Comparison of ENCODE assay signal across 10 cellular contexts in the genomic region with DNA sequence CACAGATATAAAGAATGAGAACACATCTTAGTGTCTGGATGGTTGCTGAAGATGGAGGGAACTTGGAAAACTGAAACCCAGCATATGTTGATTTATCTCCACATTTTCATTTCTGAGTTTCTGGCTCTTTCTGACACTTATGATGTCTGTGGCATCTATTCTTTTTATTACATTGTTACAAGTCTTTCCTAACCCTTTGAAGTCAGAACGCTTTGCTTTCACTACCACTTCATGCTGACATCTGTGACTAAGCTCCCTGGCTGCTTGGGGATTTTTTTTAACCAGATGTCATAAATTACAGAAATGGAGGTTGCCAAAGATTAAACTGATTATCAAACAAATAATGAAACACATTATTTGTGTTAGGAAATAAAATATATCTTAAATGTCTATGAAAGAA.
DNase-seq lines count a peak whose midpoint lies in the region; ATAC-seq, FAIRE-seq and TF ChIP-seq lines count a peak whose summit lies in the region.
"Had no signal": no experiment of that assay in that cellular context is flagged by ENCODE, and none has a peak within 500 bp of the region (broad histone marks: within the 10 kb centered on the region; RNA-seq: fewer than 3 reads in every experiment).

No MANE protein-coding gene starts in this region.

- no peaks in the 10 kb centered on the region for H3K79me2 ChIP-seq in astrocyte (ENCODE audit: insufficient read depth, low read length)

- no peak overlapping the region for H3K4me3 ChIP-seq in astrocyte (ENCODE audit: insufficient read depth, low read depth, low read length)
- H3K4me3 ChIP-seq in skeletal muscle satellite cell (ENCODE audit: low read length): no peak overlapping the region

- H3K9ac ChIP-seq in astrocyte (ENCODE audit: low read length) (peak overlapping the region; percentile 24), skeletal muscle satellite cell (ENCODE audit: low read depth, low read length) (peak overlapping the region; percentile 8)

- peak overlapping the region; percentile 35 for H3K27ac ChIP-seq in astrocyte (ENCODE audit: low read depth, low read length)
- H3K27ac ChIP-seq: 22Rv1 had no signal

- DNase-seq in DMS53 (lab: John Stamatoyannopoulos, UW) (peak; percentile 28), DMS53 treated with DMSO at 0.1 percent for 48 hours (lab: John Stamatoyannopoulos, UW; ENCODE audit: unreplicated experiment) (no peak), astrocyte (ENCODE audit: low read depth) (peak; percentile 88), globus pallidus (ENCODE audit: low spot score) (no peak), hippocampal formation (lab: John Stamatoyannopoulos, UW) (no peak)
- DNase-seq in activated CD8-positive, alpha-beta memory T cell treated with anti-CD3 and anti-CD28 coated beads, Interleukin-2, amount 10 ng/mL, durations not matched to agents 7 days and 5 days: no peak
- DNase-seq: activated naive CD4-positive, alpha-beta T cell treated with anti-CD3 and anti-CD28 coated beads, Interleukin-2, amount 10 ng/mL, durations not matched to agents 7 days and 5 days had no signal

- H3K36me3 ChIP-seq in astrocyte (ENCODE audit: insufficient read depth, low read length) (no peaks in the 10 kb centered on the region), skeletal muscle satellite cell (ENCODE audit: insufficient read depth, low read length) (no peaks in the 10 kb centered on the region)

- peaks cover 12% of the 10 kb centered on the region for H3K4me1 Mint-ChIP-seq in astrocyte (ENCODE audit: low read depth, unreplicated experiment)
- peaks cover 3% of the 10 kb centered on the region for H3K4me1 Mint-ChIP-seq in activated CD8-positive, alpha-beta memory T cell treated with anti-CD3 and anti-CD28 coated beads, Interleukin-2, amount 10 ng/mL, durations not matched to agents 7 days and 5 days
- H3K4me1 Mint-ChIP-seq: activated naive CD4-positive, alpha-beta T cell treated with anti-CD3 and anti-CD28 coated beads, Interleukin-2, amount 10 ng/mL, durations not matched to agents 7 days and 5 days had no signal

- no peaks in the 10 kb centered on the region for H3K27me3 ChIP-seq in astrocyte (ENCODE audit: insufficient read depth, low read length)
- no peaks in the 10 kb centered on the region for H3K27me3 ChIP-seq in skeletal muscle satellite cell (ENCODE audit: control insufficient read depth, insufficient read depth, low read length)

- H3K9me3 Mint-ChIP-seq in astrocyte (ENCODE audit: unreplicated experiment): no peaks in the 10 kb centered on the region
- H3K9me3 Mint-ChIP-seq in activated CD8-positive, alpha-beta memory T cell treated with anti-CD3 and anti-CD28 coated beads, Interleukin-2, amount 10 ng/mL, durations not matched to agents 7 days and 5 days (ENCODE audit: low read depth): no peaks in the 10 kb centered on the region
- H3K9me3 Mint-ChIP-seq: activated naive CD4-positive, alpha-beta T cell treated with anti-CD3 and anti-CD28 coated beads, Interleukin-2, amount 10 ng/mL, durations not matched to agents 7 days and 5 days had no signal

- peak; percentile 55 for FAIRE-seq in astrocyte (lab: Jason Lieb, UNC)

- H3K9me3 ChIP-seq in astrocyte (ENCODE audit: insufficient read depth, low read depth, low read length) (no peaks in the 10 kb centered on the region), skeletal muscle satellite cell (replicated peaks; ENCODE audit: low read length) (no peaks in the 10 kb centered on the region)

- no peak for TF ChIP-seq CTCF in astrocyte (IDR thresholded peaks at IDR 0.05; ENCODE audit: insufficient read depth, low read depth, low read length)

- ATAC-seq in HG03159 (IDR thresholded peaks at IDR 0.05; ENCODE audit: unreplicated experiment): peak; percentile 63
- ATAC-seq in activated CD8-positive, alpha-beta memory T cell treated with anti-CD3 and anti-CD28 coated beads, Interleukin-2, amount 10 ng/mL, durations not matched to agents 7 days and 5 days: no peak

- H4K20me1 ChIP-seq in astrocyte (ENCODE audit: insufficient read depth, low read length): no peaks in the 10 kb centered on the region

- H3K4me2 ChIP-seq in astrocyte (ENCODE audit: low read length): peak overlapping the region; percentile 50
- H3K4me2 ChIP-seq in skeletal muscle satellite cell (ENCODE audit: low read length): peak overlapping the region; percentile 28

- peak overlapping the region; percentile 18 for H3K4me3 Mint-ChIP-seq in astrocyte (ENCODE audit: unreplicated experiment)
- no peak overlapping the region for H3K4me3 Mint-ChIP-seq in activated CD8-positive, alpha-beta memory T cell treated with anti-CD3 and anti-CD28 coated beads, Interleukin-2, amount 10 ng/mL, durations not matched to agents 7 days and 5 days
- H3K4me3 Mint-ChIP-seq: activated naive CD4-positive, alpha-beta T cell treated with anti-CD3 and anti-CD28 coated beads, Interleukin-2, amount 10 ng/mL, durations not matched to agents 7 days and 5 days had no signal

- CTCF ChIA-PET in activated CD8-positive, alpha-beta memory T cell treated with anti-CD3 and anti-CD28 coated beads, Interleukin-2, amount 10 ng/mL, durations not matched to agents 7 days and 5 days (lab: Charles Lee): no interaction called here

- H3K36me3 Mint-ChIP-seq in astrocyte (ENCODE audit: low read depth, unreplicated experiment): no peaks in the 10 kb centered on the region
- H3K36me3 Mint-ChIP-seq in activated CD8-positive, alpha-beta memory T cell treated with anti-CD3 and anti-CD28 coated beads, Interleukin-2, amount 10 ng/mL, durations not matched to agents 7 days and 5 days: no peaks in the 10 kb centered on the region
- H3K36me3 Mint-ChIP-seq: activated naive CD4-positive, alpha-beta T cell treated with anti-CD3 and anti-CD28 coated beads, Interleukin-2, amount 10 ng/mL, durations not matched to agents 7 days and 5 days had no signal

- H3K4me1 ChIP-seq in astrocyte (ENCODE audit: insufficient read depth, low read length) (peaks cover 15% of the 10 kb centered on the region), skeletal muscle satellite cell (ENCODE audit: control insufficient read depth, insufficient read depth, low read length) (peaks cover 8% of the 10 kb centered on the region)

- no peak overlapping the region for H2AFZ ChIP-seq in astrocyte (ENCODE audit: low read depth, low read length)

- no peaks in the 10 kb centered on the region for H3K27me3 Mint-ChIP-seq in astrocyte (ENCODE audit: low read depth, unreplicated experiment)
- peaks cover 4% of the 10 kb centered on the region for H3K27me3 Mint-ChIP-seq in activated CD8-positive, alpha-beta memory T cell treated with anti-CD3 and anti-CD28 coated beads, Interleukin-2, amount 10 ng/mL, durations not matched to agents 7 days and 5 days
- H3K27me3 Mint-ChIP-seq: activated naive CD4-positive, alpha-beta T cell treated with anti-CD3 and anti-CD28 coated beads, Interleukin-2, amount 10 ng/mL, durations not matched to agents 7 days and 5 days had no signal

- H3K27ac Mint-ChIP-seq in astrocyte (ENCODE audit: unreplicated experiment): no peak overlapping the region
- H3K27ac Mint-ChIP-seq in activated CD8-positive, alpha-beta memory T cell treated with anti-CD3 and anti-CD28 coated beads, Interleukin-2, amount 10 ng/mL, durations not matched to agents 7 days and 5 days: no peak overlapping the region
- H3K27ac Mint-ChIP-seq: activated naive CD4-positive, alpha-beta T cell treated with anti-CD3 and anti-CD28 coated beads, Interleukin-2, amount 10 ng/mL, durations not matched to agents 7 days and 5 days had no signal

Comparison
In these comparisons a context has a peak if more than half of its experiments do, and no peak if none do; other contexts are left out.
1. DNase-seq: peak in DMS53 (single experiment) and astrocyte (single experiment); none in DMS53 treated with DMSO at 0.1 percent for 48 hours (single experiment), globus pallidus (single experiment), hippocampal formation (0 of 2) and activated CD8-positive, alpha-beta memory T cell treated with anti-CD3 and anti-CD28 coated beads, Interleukin-2, amount 10 ng/mL, durations not matched to agents 7 days and 5 days (single experiment).